Comparison of ENCODE assay signal across 8 cellular contexts in genomic region chr19:21141787-21142464, GRCh38. TPM values are rescaled to one million over a fixed set of nuclear protein-coding genes. Genes with fewer than 3 reads are reported as not detected.
DNase-seq lines count a peak whose midpoint lies in the region; ATAC-seq and TF ChIP-seq lines count a peak whose summit lies in the region.

TSS of gene ZNF431 (plus strand) at chr19:21142040. CDS start at chr19:21142184, 144 bp downstream.

- CTCF ChIA-PET in BJ (lab: Yijun Ruan, JAX), result no interaction called here

- H3K36me3 ChIP-seq in BJ (ENCODE audit: control insufficient read depth, insufficient read depth, low read length) (no peaks in the 10 kb centered on the region), kidney epithelial cell (ENCODE audit: control insufficient read depth, insufficient read depth, low read length) (no peaks in the 10 kb centered on the region)

- TF ChIP-seq CTCF in BJ (IDR thresholded peaks at IDR 0.05; ENCODE audit: insufficient read depth, low read depth, low read length) (no peak), choroid plexus epithelial cell (conservative IDR thresholded peaks at IDR 0.05; ENCODE audit: low read depth, low read length) (no peak), kidney epithelial cell (IDR thresholded peaks at IDR 0.05; ENCODE audit: insufficient read depth, low read length, poor library complexity, severe bottlenecking) (no peak)

- POLR2A ChIA-PET in BJ (lab: Charles Lee), result no interaction called here

- H3K27me3 ChIP-seq in BJ (ENCODE audit: control insufficient read depth, insufficient read depth, low read length) (no peaks in the 10 kb centered on the region), kidney epithelial cell (ENCODE audit: control insufficient read depth, insufficient read depth, low read length) (no peaks in the 10 kb centered on the region)

- peak; percentile 99 for ATAC-seq in HG03460 (IDR thresholded peaks at IDR 0.05; ENCODE audit: unreplicated experiment)

- peak; percentile 76 for DNase-seq in BJ (ENCODE audit: low read depth)
- DNase-seq in GM19240 (ENCODE audit: insufficient read length, low spot score), result peak; percentile 66
- DNase-seq in NCI-H526 (lab: John Stamatoyannopoulos, UW), result peak; percentile 89 to 92
- peak; percentile 80 to 84 for DNase-seq in activated CD4-positive, alpha-beta T cell treated with anti-CD3 and anti-CD28 coated beads for 4 hours
- DNase-seq in choroid plexus epithelial cell (ENCODE audit: low read depth), result peak; percentile 96
- peak; percentile 85 for DNase-seq in kidney epithelial cell (ENCODE audit: low read depth)
- DNase-seq in stimulated activated CD4-positive, alpha-beta T cell treated with anti-CD3 and anti-CD28 coated beads, Interleukin-15, amount 100 ng/mL, for 48 hours (ENCODE audit: low read depth in 2 of 2), result peak; percentile 80 to 83

- H3K4me3 ChIP-seq in BJ (ENCODE audit: low read depth, low read length) (peak within 1 kb of the TSS; percentile 69), choroid plexus epithelial cell (ENCODE audit: low read depth, low read length) (peak within 1 kb of the TSS; percentile 58), kidney epithelial cell (ENCODE audit: low read depth, low read length) (peak within 1 kb of the TSS; percentile 84)

RNA-seq across cellular contexts. Expression of gene ZNF431, which starts in this region (rescaled TPM):
- 4.0 and 4.8 TPM in 2 replicates for polyA plus RNA-seq in BJ (2011; rRNA removed)
- 9.6 and 23.3 TPM in 2 replicates for polyA minus RNA-seq in BJ (2011; rRNA and poly(A)+ RNA removed)
- 3.5 and 5.8 TPM in 2 replicates for total RNA-seq in kidney epithelial cell

Comparison
In these comparisons a context has a peak if more than half of its experiments do, and no peak if none do; other contexts are left out.
1. Peak in every context shown above with its lines: DNase-seq, ATAC-seq and H3K4me3 ChIP-seq.